In the genomic region with DNA sequence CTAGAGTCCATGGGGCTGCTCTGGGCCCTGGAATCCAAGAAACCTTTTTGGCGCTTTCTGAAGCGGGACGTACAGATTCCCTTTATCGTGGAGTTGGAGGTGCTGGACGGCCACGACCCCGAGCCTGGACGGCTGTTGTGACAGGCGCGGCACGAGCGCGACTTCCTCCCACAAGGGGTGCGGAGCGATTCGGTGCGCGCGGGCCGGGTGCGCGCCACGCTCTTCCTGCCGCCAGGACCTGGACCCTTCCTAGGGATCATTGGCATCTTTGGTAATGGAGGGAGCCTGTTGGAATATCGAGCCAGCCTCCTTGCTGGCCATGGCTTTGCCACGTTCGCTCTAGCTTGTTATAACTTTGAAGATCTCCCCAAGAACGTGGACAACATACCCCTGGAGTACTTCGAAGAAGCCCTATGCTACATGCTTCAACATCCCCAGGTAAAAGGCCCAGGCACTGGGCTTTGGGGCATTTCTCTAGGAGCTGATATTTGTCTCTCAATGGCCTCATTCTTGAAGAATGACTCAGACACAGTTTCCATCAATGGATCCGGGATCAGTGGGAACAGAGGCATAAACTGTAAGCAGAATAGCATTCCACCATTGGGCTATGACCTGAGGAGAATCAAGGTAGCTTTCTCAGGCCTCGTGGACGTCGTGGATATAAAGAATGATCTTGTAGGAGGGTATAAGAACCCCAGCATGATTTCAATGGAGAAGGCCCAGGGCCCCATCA, we compare ENCODE assay signal across 1 cellular context.
A peak's percentile ranks its signal among the peaks of the same experiment; 100 is the strongest.
TF ChIP-seq lines count a peak whose summit lies in the region.

No MANE protein-coding gene starts in this region.

TF ChIP-seq in HepG2, 621 proteins besides CTCF, POLR2A, EP300 and RAD21:
- TF ChIP-seq FOSL2 (CRISPR knock-in tag; IDR thresholded peaks at IDR 0.05) (peak; percentile 36; the same call in 1 of the 2 replicates), MATR3 (CRISPR knock-in tag; IDR thresholded peaks at IDR 0.05) (no peak)
